ENCODE assay signal across 8 cellular contexts in the genomic region with DNA sequence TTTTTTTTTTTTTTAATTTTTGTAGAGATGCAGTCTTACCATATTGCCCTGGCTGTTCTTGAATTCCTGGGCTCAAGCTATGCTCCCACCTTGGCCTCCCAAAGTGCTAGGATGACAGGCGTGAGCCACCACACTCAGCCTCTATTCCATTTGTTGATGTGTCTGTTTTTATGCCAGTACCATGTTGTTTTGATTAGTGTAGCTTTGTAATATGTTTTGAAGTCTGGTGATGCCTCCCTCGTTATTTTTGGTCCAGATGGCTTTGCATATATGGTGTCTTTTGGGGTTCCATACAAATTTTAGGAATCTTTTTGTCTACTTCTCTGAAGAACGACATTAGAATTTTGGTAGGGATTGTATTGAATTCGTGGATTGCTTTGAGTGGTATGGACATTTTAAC.
"Had no signal": no experiment of that assay in that cellular context is flagged by ENCODE, and none has a peak within 500 bp of the region (broad histone marks: within the 10 kb centered on the region; RNA-seq: fewer than 3 reads in every experiment).

No MANE protein-coding gene starts in this region.

- ATAC-seq: HepG2 had no signal

- H3K9ac ChIP-seq: KMS-11 had no signal

- DNase-seq: IMR-90, Karpas-422, KBM-7, KG1 had no signal

- H3K4me2 ChIP-seq: KMS-11 had no signal

- FAIRE-seq: HepG2, HTR-8/SVneo had no signal

- H3K27ac ChIP-seq: HL-60, KMS-11 had no signal
